1 cellular context compared by ENCODE assay signal in the genomic region with DNA sequence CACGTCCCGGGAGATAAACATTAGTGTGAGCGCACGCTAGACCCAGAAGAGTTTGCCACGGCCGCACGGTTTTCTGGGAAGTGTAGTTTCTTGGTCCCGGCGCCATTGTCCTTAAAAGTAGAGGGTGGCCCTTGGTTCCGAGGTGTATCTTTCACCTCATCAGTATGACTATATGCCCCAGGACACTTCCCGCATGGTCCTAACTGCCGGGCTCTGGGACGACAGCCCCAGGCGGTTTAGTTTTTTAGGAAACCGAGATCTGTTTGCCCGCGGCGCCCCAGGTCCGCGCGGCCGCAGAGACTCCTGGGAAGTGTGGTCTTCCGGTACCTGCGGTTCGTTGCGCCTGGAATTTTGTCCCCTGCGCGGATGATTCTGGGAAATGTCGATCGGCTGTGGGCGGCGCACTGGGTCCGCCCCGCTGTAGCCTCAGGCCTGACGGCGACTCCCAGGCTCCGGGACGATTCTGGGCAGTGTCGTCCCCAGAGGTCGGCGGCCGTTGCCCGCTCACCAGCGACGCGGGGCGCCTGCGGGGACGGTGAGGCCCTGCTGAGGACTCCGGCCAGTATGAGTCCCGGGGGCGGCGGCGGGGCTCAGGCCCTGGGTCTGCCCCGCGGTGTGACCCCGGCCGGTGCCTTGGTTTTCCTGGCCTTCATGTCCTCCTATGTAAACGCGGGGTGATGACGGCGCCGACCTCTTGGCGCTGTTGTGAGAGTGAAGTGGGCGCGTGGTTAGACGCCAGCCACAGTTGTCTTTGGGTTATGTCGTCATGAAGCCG.
A peak's percentile ranks its signal among the peaks of the same experiment; 100 is the strongest.
TF ChIP-seq lines count a peak whose summit lies in the region.

Gene ZNF181, plus strand, starts transcription at position 418 of the 775 bp plus-strand sequence. CDS start 795 bp downstream, outside the sequence.

TF ChIP-seq in K562, 482 proteins besides CTCF, POLR2A, EP300 and RAD21 (continued from another document and continues in another):
- TF ChIP-seq, protein P1, sequence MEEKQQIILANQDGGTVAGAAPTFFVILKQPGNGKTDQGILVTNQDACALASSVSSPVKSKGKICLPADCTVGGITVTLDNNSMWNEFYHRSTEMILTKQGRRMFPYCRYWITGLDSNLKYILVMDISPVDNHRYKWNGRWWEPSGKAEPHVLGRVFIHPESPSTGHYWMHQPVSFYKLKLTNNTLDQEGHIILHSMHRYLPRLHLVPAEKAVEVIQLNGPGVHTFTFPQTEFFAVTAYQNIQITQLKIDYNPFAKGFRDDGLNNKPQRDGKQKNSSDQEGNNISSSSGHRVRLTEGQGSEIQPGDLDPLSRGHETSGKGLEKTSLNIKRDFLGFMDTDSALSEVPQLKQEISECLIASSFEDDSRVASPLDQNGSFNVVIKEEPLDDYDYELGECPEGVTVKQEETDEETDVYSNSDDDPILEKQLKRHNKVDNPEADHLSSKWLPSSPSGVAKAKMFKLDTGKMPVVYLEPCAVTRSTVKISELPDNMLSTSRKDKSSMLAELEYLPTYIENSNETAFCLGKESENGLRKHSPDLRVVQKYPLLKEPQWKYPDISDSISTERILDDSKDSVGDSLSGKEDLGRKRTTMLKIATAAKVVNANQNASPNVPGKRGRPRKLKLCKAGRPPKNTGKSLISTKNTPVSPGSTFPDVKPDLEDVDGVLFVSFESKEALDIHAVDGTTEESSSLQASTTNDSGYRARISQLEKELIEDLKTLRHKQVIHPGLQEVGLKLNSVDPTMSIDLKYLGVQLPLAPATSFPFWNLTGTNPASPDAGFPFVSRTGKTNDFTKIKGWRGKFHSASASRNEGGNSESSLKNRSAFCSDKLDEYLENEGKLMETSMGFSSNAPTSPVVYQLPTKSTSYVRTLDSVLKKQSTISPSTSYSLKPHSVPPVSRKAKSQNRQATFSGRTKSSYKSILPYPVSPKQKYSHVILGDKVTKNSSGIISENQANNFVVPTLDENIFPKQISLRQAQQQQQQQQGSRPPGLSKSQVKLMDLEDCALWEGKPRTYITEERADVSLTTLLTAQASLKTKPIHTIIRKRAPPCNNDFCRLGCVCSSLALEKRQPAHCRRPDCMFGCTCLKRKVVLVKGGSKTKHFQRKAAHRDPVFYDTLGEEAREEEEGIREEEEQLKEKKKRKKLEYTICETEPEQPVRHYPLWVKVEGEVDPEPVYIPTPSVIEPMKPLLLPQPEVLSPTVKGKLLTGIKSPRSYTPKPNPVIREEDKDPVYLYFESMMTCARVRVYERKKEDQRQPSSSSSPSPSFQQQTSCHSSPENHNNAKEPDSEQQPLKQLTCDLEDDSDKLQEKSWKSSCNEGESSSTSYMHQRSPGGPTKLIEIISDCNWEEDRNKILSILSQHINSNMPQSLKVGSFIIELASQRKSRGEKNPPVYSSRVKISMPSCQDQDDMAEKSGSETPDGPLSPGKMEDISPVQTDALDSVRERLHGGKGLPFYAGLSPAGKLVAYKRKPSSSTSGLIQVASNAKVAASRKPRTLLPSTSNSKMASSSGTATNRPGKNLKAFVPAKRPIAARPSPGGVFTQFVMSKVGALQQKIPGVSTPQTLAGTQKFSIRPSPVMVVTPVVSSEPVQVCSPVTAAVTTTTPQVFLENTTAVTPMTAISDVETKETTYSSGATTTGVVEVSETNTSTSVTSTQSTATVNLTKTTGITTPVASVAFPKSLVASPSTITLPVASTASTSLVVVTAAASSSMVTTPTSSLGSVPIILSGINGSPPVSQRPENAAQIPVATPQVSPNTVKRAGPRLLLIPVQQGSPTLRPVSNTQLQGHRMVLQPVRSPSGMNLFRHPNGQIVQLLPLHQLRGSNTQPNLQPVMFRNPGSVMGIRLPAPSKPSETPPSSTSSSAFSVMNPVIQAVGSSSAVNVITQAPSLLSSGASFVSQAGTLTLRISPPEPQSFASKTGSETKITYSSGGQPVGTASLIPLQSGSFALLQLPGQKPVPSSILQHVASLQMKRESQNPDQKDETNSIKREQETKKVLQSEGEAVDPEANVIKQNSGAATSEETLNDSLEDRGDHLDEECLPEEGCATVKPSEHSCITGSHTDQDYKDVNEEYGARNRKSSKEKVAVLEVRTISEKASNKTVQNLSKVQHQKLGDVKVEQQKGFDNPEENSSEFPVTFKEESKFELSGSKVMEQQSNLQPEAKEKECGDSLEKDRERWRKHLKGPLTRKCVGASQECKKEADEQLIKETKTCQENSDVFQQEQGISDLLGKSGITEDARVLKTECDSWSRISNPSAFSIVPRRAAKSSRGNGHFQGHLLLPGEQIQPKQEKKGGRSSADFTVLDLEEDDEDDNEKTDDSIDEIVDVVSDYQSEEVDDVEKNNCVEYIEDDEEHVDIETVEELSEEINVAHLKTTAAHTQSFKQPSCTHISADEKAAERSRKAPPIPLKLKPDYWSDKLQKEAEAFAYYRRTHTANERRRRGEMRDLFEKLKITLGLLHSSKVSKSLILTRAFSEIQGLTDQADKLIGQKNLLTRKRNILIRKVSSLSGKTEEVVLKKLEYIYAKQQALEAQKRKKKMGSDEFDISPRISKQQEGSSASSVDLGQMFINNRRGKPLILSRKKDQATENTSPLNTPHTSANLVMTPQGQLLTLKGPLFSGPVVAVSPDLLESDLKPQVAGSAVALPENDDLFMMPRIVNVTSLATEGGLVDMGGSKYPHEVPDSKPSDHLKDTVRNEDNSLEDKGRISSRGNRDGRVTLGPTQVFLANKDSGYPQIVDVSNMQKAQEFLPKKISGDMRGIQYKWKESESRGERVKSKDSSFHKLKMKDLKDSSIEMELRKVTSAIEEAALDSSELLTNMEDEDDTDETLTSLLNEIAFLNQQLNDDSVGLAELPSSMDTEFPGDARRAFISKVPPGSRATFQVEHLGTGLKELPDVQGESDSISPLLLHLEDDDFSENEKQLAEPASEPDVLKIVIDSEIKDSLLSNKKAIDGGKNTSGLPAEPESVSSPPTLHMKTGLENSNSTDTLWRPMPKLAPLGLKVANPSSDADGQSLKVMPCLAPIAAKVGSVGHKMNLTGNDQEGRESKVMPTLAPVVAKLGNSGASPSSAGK (IDR thresholded peaks at IDR 0.05), result peak; percentile 62
- TF ChIP-seq ETS2 (tag; IDR thresholded peaks at IDR 0.05; ENCODE audit: borderline replicate concordance, poor library complexity, severe bottlenecking) (no peak), CREB1 (IDR thresholded peaks at IDR 0.05) (peak; percentile 99), CREB1 (CRISPR knock-in tag; IDR thresholded peaks at IDR 0.05) (peak; percentile 97), ILK (tag; IDR thresholded peaks at IDR 0.05; ENCODE audit: borderline replicate concordance, low read depth) (no peak), ARID4B (CRISPR knock-in tag; IDR thresholded peaks at IDR 0.05) (peak; percentile 54), STAT6 (CRISPR knock-in tag; IDR thresholded peaks at IDR 0.05) (peak; percentile 69; the same call in 1 of the 2 replicates), SIN3B (IDR thresholded peaks at IDR 0.05; ENCODE audit: low read depth) (peak; percentile 96), LEF1 (IDR thresholded peaks at IDR 0.05) (peak; percentile 27; the same call in 1 of the 2 replicates), ATF2 (CRISPR knock-in tag; IDR thresholded peaks at IDR 0.05) (no peak), NR2F6 (CRISPR knock-in tag; IDR thresholded peaks at IDR 0.05) (no peak), HMGN3 (IDR thresholded peaks at IDR 0.05; ENCODE audit: borderline replicate concordance, extremely low read depth, insufficient read length, low read depth, low read length) (peak; percentile 82), HOXB6 (CRISPR knock-in tag; IDR thresholded peaks at IDR 0.05; ENCODE audit: borderline replicate concordance) (no peak), SNRNP70 (optimal IDR thresholded peaks at IDR 0.05; ENCODE audit: low read depth, low read length) (no peak), C11orf30 (IDR thresholded peaks at IDR 0.05; ENCODE audit: low read depth) (peak; percentile 98), POU5F1 (IDR thresholded peaks at IDR 0.05; ENCODE audit: borderline replicate concordance, low read depth, low read length, partially characterized antibody) (no peak), TCF3 (CRISPR knock-in tag; IDR thresholded peaks at IDR 0.05) (peak; percentile 46), TAF9B (IDR thresholded peaks at IDR 0.05; ENCODE audit: partially characterized antibody) (peak; percentile 71), KDM1A (IDR thresholded peaks at IDR 0.05) (no peak), ZNF217 (CRISPR knock-in tag; IDR thresholded peaks at IDR 0.05) (no peak), RHOXF2B (CRISPR knock-in tag; conservative IDR thresholded peaks at IDR 0.05) (no peak), ERF (CRISPR knock-in tag; IDR thresholded peaks at IDR 0.05) (0 out of 2 replicates have a peak, but pooled peaks have one; percentile 12), ESRRA (IDR thresholded peaks at IDR 0.05; ENCODE audit: borderline replicate concordance, low read depth) (peak; percentile 94)
- TF ChIP-seq, protein P2, sequence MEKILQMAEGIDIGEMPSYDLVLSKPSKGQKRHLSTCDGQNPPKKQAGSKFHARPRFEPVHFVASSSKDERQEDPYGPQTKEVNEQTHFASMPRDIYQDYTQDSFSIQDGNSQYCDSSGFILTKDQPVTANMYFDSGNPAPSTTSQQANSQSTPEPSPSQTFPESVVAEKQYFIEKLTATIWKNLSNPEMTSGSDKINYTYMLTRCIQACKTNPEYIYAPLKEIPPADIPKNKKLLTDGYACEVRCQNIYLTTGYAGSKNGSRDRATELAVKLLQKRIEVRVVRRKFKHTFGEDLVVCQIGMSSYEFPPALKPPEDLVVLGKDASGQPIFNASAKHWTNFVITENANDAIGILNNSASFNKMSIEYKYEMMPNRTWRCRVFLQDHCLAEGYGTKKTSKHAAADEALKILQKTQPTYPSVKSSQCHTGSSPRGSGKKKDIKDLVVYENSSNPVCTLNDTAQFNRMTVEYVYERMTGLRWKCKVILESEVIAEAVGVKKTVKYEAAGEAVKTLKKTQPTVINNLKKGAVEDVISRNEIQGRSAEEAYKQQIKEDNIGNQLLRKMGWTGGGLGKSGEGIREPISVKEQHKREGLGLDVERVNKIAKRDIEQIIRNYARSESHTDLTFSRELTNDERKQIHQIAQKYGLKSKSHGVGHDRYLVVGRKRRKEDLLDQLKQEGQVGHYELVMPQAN (IDR thresholded peaks at IDR 0.05; ENCODE audit: borderline replicate concordance), result peak; percentile 78; the same call in 1 of the 2 replicates
- TF ChIP-seq, protein P3, sequence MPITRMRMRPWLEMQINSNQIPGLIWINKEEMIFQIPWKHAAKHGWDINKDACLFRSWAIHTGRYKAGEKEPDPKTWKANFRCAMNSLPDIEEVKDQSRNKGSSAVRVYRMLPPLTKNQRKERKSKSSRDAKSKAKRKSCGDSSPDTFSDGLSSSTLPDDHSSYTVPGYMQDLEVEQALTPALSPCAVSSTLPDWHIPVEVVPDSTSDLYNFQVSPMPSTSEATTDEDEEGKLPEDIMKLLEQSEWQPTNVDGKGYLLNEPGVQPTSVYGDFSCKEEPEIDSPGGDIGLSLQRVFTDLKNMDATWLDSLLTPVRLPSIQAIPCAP (CRISPR knock-in tag; IDR thresholded peaks at IDR 0.05; ENCODE audit: borderline replicate concordance), result no peak
- TF ChIP-seq, protein P4, sequence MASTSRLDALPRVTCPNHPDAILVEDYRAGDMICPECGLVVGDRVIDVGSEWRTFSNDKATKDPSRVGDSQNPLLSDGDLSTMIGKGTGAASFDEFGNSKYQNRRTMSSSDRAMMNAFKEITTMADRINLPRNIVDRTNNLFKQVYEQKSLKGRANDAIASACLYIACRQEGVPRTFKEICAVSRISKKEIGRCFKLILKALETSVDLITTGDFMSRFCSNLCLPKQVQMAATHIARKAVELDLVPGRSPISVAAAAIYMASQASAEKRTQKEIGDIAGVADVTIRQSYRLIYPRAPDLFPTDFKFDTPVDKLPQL (IDR thresholded peaks at IDR 0.05; ENCODE audit: extremely low read depth, insufficient read length), result no peak
